ENCODE assay signal across 9 cellular contexts in the genomic region with DNA sequence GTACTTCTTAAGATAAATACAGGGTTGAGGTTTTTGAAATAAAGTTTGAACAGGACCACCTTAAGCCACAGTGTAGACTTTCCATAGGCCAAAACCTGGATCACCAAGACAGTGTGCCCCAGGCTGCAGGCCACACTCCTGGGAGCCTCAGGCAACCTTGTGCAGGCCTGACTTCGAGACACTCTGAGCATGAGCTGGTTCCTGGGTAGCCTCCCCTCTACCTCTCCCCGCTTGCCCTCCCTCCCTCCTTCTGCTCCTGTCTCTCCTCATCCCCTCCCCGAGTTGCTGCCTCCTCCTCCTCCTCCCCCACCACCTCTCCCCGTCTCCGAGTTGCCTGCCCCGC. TPM values are rescaled to one million over a fixed set of nuclear protein-coding genes. Genes with fewer than 3 reads are reported as not detected.
A peak's percentile ranks its signal among the peaks of the same experiment; 100 is the strongest.
DNase-seq lines count a peak whose midpoint lies in the region; ATAC-seq, FAIRE-seq and TF ChIP-seq lines count a peak whose summit lies in the region.
"Had no signal": no experiment of that assay in that cellular context is flagged by ENCODE, and none has a peak within 500 bp of the region (broad histone marks: within the 10 kb centered on the region; RNA-seq: fewer than 3 reads in every experiment).

No MANE protein-coding gene starts in this region.

- H3K36me3 ChIP-seq in HCT116 (ENCODE audit: control insufficient read depth in 1 of 2, insufficient read depth in 2 of 2, low read length in 2 of 2) (no peaks in the 10 kb centered on the region), subcutaneous abdominal adipose tissue (ENCODE audit: control insufficient read depth in 5 of 5, insufficient read depth in 5 of 5, low read length in 5 of 5) (no peaks in the 10 kb centered on the region)

- H3K27ac ChIP-seq in HCT116 (ENCODE audit: low read depth, low read length) (no peak overlapping the region), subcutaneous abdominal adipose tissue (ENCODE audit: low read depth, low read length) (peak overlapping the region; percentile 75)

- H3K9ac ChIP-seq in HCT116 (ENCODE audit: low read length) (no peak overlapping the region), subcutaneous abdominal adipose tissue (ENCODE audit: low read length in 5 of 5) (peak overlapping the region in 2 of 5 donors; percentile 24 to 59)

- peaks cover 46% of the 10 kb centered on the region for H3K27me3 ChIP-seq in HCT116 (ENCODE audit: insufficient read depth, low read length)
- H3K27me3 ChIP-seq in subcutaneous abdominal adipose tissue (ENCODE audit: control insufficient read depth in 5 of 5, insufficient read depth in 4 of 5, low read length in 5 of 5): no peaks in the 10 kb centered on the region

- peaks cover 2% of the 10 kb centered on the region; the same call in 1 of the 2 replicates for H3K36me3 Mint-ChIP-seq in WTC11

- FAIRE-seq in D721Med (lab: Jason Lieb, UNC): no peak
- FAIRE-seq: endometrium had no signal

- POLR2A ChIA-PET in HCT116 (lab: Charles Lee): no interaction called here
- POLR2A ChIA-PET in WTC11 (lab: Charles Lee): interaction anchor here (1.4 kb wide), 1 partner anchor 15 kb away, joined by 6 read pairs; no protein-coding TSS in a partner anchor

- DNase-seq in AG10803 (ENCODE audit: low read depth) (no peak), HCT116 (ENCODE audit: low read depth, low spot score) (no peak), WTC11 (ENCODE audit: low spot score) (no peak), D721Med (ENCODE audit: insufficient read length, low spot score) (no peak), NCI-H2081 (lab: John Stamatoyannopoulos, UW) (no peak)
- DNase-seq in stimulated activated naive CD4-positive, alpha-beta T cell treated with Interleukin-2 at 50 U/mL for 16 hours (lab: John Stamatoyannopoulos, UW): no peak

- peak overlapping the region; percentile 23; the same call in 1 of the 2 replicates for H3K4me3 ChIP-seq in AG10803 (ENCODE audit: low read length)
- no peak overlapping the region for H3K4me3 ChIP-seq in HCT116 (replicated peaks in 1 of 2; ENCODE audit: low read depth in 1 of 2, low read length in 2 of 2)
- H3K4me3 ChIP-seq in iPS-11a (ENCODE audit: low read depth, low read length): peak overlapping the region; percentile 9
- peak overlapping the region; percentile 37 to 57 (median 47) for H3K4me3 ChIP-seq in subcutaneous abdominal adipose tissue (ENCODE audit: low read depth in 1 of 5, low read length in 5 of 5)

- H3K27ac Mint-ChIP-seq in WTC11: no peak overlapping the region

- H2AFZ ChIP-seq in HCT116 (ENCODE audit: low read depth, low read length, poor library complexity, severe bottlenecking): no peak overlapping the region

- H3K9me3 Mint-ChIP-seq in WTC11: peaks cover 3% of the 10 kb centered on the region; the same call in 1 of the 2 replicates

- no peaks in the 10 kb centered on the region for H4K20me1 ChIP-seq in HCT116 (ENCODE audit: insufficient read depth)

- H3K27me3 Mint-ChIP-seq in WTC11 (ENCODE audit: low read depth): peaks cover 5% of the 10 kb centered on the region; the same call in 1 of the 2 replicates

- CTCF ChIA-PET in HCT116 (lab: Charles Lee) (interaction anchor here (0.6 kb wide), 1 partner anchor 573 kb away, joined by 3 read pairs; no protein-coding TSS in a partner anchor), WTC11 (lab: Charles Lee) (interaction anchor here (0.7 to 2.1 kb wide), 5 partner anchors 8 to 72 kb away, joined by 3 to 17 read pairs (median 7); no protein-coding TSS in a partner anchor)

- no peaks in the 10 kb centered on the region for H3K79me2 ChIP-seq in HCT116 (ENCODE audit: insufficient read depth, low read length)

- H3K9me3 ChIP-seq in HCT116 (ENCODE audit: control insufficient read depth in 1 of 2, insufficient read depth in 1 of 2, low read depth in 1 of 2, low read length in 2 of 2): no peaks in the 10 kb centered on the region
- no peaks in the 10 kb centered on the region for H3K9me3 ChIP-seq in subcutaneous abdominal adipose tissue (ENCODE audit: control insufficient read depth in 5 of 5, low read length in 5 of 5)

- H3K4me1 Mint-ChIP-seq in WTC11: peaks cover 16% of the 10 kb centered on the region

- peak overlapping the region; percentile 56 for H3K4me3 Mint-ChIP-seq in WTC11

- peak overlapping the region; percentile 76 for H3K4me2 ChIP-seq in HCT116 (ENCODE audit: low read length)

- RAD21 ChIA-PET in HCT116 (lab: Charles Lee; ENCODE audit: low non-redundant PET in 1 of 2, low total read pairs in 2 of 2, uncharacterized antibody in 2 of 2, unreplicated experiment in 2 of 2): no interaction called here

- intact Hi-C loops in HCT116 (cut with micrococcal nuclease): no loop called here

- ATAC-seq in HCT116 (peak; percentile 67), WTC11 (no peak; the same call in 1 of the 2 replicates)

- TF ChIP-seq RAD21 in HCT116 (IDR thresholded peaks at IDR 0.05; ENCODE audit: low read depth): no peak

- BruUV-seq in HCT116 (replicated peaks; lab: Mats Ljungman, UMichigan): no TSS peak

- no peaks in the 10 kb centered on the region for H3K9me2 ChIP-seq in HCT116 (ENCODE audit: insufficient read depth)

- H3K4me1 ChIP-seq in HCT116 (ENCODE audit: control insufficient read depth in 1 of 2, insufficient read depth in 2 of 2, low read length in 2 of 2) (peaks cover 24 to 26% of the 10 kb centered on the region in 2 experiments), subcutaneous abdominal adipose tissue (ENCODE audit: control insufficient read depth in 5 of 5, insufficient read depth in 5 of 5, low read length in 5 of 5) (peaks cover 0 to 46% (median 42%) of the 10 kb centered on the region in 5 donors)

- TF ChIP-seq POLR2A in HCT116 (IDR thresholded peaks at IDR 0.05; ENCODE audit: borderline replicate concordance, extremely low read depth, insufficient read depth, insufficient read length): no peak

- no peak for TF ChIP-seq CTCF in AG10803 (conservative IDR thresholded peaks at IDR 0.05; ENCODE audit: low read length)
- no peak for TF ChIP-seq CTCF in HCT116 (IDR thresholded peaks at IDR 0.05 in 2 of 3, conservative IDR thresholded peaks at IDR 0.05 in 1 of 3; ENCODE audit: borderline replicate concordance in 1 of 3, insufficient read depth in 1 of 3, low read depth in 2 of 3, low read length in 2 of 3)
- no peak for TF ChIP-seq CTCF in WTC11 (IDR thresholded peaks at IDR 0.05)
- no peak for TF ChIP-seq CTCF in D721Med (IDR thresholded peaks at IDR 0.05; ENCODE audit: insufficient read depth, missing control alignments)

TF ChIP-seq in HCT116, 20 proteins besides CTCF, POLR2A, EP300 and RAD21:
- TF ChIP-seq MAX (IDR thresholded peaks at IDR 0.05): peak; percentile 81
- TF ChIP-seq YY1 (IDR thresholded peaks at IDR 0.05; ENCODE audit: extremely low read depth, insufficient replicate concordance, low read depth, low read length): no peak
- TF ChIP-seq ZFX (IDR thresholded peaks at IDR 0.05): no peak
- peak; percentile 72; the same call in 1 of the 2 replicates for TF ChIP-seq CBX3 (IDR thresholded peaks at IDR 0.05; ENCODE audit: low read depth)

TF ChIP-seq in WTC11, 78 proteins besides CTCF, POLR2A, EP300 and RAD21:
- TF ChIP-seq ZNF121 (CRISPR knock-in tag; IDR thresholded peaks at IDR 0.05) (peak; percentile 100), ETV6 (CRISPR knock-in tag; IDR thresholded peaks at IDR 0.05) (no peak), MAX (CRISPR knock-in tag; IDR thresholded peaks at IDR 0.05) (peak; percentile 50; the same call in 1 of the 2 replicates)

RNA-seq across cellular contexts. Expression of gene PROC, which starts 10.6 kb away (rescaled TPM):
- total RNA-seq in HCT116 (2021; ENCODE audit: unreplicated experiment): not detected
- not detected in 2 replicates for polyA plus RNA-seq in HCT116 (2012)
- total RNA-seq in WTC11 (2021): 0.30 to 0.59 TPM (median 0.39 TPM) in 3 replicates

RNA-seq across cellular contexts. Expression of gene MAP3K2, which starts 19.9 kb away (rescaled TPM):
- total RNA-seq in HCT116 (2021; ENCODE audit: unreplicated experiment): 44.5 TPM
- 8.2 and 9.3 TPM in 2 replicates for polyA plus RNA-seq in HCT116 (2012)
- 26.9 to 31.7 TPM (median 31.3 TPM) in 3 replicates for total RNA-seq in WTC11 (2021)

Comparison
In these comparisons a context has a peak if more than half of its experiments do, and no peak if none do; other contexts are left out.
1. H3K4me3 ChIP-seq: peak in AG10803 (single experiment), iPS-11a (single experiment) and subcutaneous abdominal adipose tissue (5 of 5); none in HCT116 (0 of 2).